Comparison of ENCODE assay signal across 7 cellular contexts in the genomic region with DNA sequence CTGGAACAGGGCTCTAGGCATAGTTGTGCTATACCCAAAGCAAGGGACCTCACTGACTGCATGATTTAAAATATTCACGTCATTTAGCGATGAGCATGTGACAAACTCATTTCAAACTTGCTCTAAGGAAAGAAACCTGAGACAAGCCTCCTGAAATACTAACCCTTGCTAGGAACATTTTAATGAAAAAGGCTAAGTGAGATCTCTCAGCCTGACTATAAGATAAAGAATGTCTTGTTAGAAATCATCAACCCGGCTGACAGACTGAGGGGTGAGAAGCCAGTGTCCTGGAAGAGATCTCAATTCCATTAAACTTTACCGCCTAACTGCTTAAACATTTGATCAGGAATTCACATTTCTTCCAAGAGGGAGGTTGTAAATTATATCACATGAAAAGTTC.
"Had no signal": no experiment of that assay in that cellular context is flagged by ENCODE, and none has a peak within 500 bp of the region (broad histone marks: within the 10 kb centered on the region; RNA-seq: fewer than 3 reads in every experiment).

No MANE protein-coding gene starts in this region.

- H3K27ac Mint-ChIP-seq: GM23338, H9, HFFc6 had no signal

- H3K9me3 Mint-ChIP-seq: GM23338, H9, HFFc6 had no signal

- ATAC-seq: HCT116, K562 had no signal

- DNase-seq: H9, HFFc6, IMR-90, KG1 had no signal

- H3K4me3 ChIP-seq: GM23338, K562 had no signal

- H3K4me3 Mint-ChIP-seq: GM23338, H9, HFFc6 had no signal
